ENCODE assay signal across 15 cellular contexts in the genomic region with DNA sequence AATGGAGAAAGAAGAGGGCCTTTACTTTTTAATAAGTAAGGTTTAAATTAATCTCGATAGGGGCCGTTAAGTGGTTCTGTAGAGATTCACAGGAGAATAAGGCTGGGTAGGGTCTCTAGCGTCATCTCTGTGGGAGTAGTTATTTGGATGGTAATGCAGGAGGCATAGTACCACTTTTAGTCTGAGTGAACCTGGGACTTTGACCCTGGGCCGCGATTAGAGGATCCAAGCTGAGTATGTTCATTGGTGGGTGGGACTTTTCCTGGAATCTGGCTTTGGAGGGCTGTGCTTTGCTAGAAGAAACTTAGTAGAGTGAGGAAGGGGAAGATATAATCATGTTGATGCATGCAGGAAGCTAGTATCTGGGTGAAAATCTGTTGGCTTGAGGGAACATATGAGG. TPM values are rescaled to one million over a fixed set of nuclear protein-coding genes. Genes with fewer than 3 reads are reported as not detected.
DNase-seq lines count a peak whose midpoint lies in the region; ATAC-seq and TF ChIP-seq lines count a peak whose summit lies in the region.
"Had no signal": no experiment of that assay in that cellular context is flagged by ENCODE, and none has a peak within 500 bp of the region (broad histone marks: within the 10 kb centered on the region; RNA-seq: fewer than 3 reads in every experiment).

No MANE protein-coding gene starts in this region.

- peak overlapping the region; percentile 24 for H3K4me3 Mint-ChIP-seq in T-helper 2 cell treated with Interferon-gamma antibody and Interleukin-4, amounts not matched to agents 5 μg/mL and 100 μg/mL, for 36 hours

- peak overlapping the region in 1 of 4 donors; percentile 11 for H3K4me3 ChIP-seq in Peyer's patch
- H3K4me3 ChIP-seq in gastrocnemius medialis = no peak overlapping the region
- H3K4me3 ChIP-seq: cardiac muscle cell had no signal

- H3K4me1 ChIP-seq in Peyer's patch (peaks cover 0 to 80% (median 14%) of the 10 kb centered on the region in 4 donors), gastrocnemius medialis (peaks cover 64 to 73% of the 10 kb centered on the region in 2 donors)

- H3K9me3 Mint-ChIP-seq in T-helper 2 cell treated with Interferon-gamma antibody and Interleukin-4, amounts not matched to agents 5 μg/mL and 100 μg/mL, for 36 hours = no peaks in the 10 kb centered on the region

- H3K27ac ChIP-seq in Peyer's patch = peak overlapping the region in 2 of 4 donors; percentile 70 to 94
- peak overlapping the region; percentile 84 to 98 (median 96) for H3K27ac ChIP-seq in gastrocnemius medialis
- H3K27ac ChIP-seq: epithelial cell of prostate, HL-60 had no signal

- in situ Hi-C loops in gastrocnemius medialis (cut with MboI; ENCODE audit: low sequenced_read_pairs in 4 of 4) (loop anchor here in 2 of 4 donors (10.0 to 25.0 kb wide), 2 partner anchors 413 to 804 kb away; partner anchors contain the start of gene BCL6 (in 1 of the 2)), GM13977 (cut with MboI; ENCODE audit: low pct_unique_long_range_greater_than_20kb, low sequenced_read_pairs, unreplicated experiment) (no loop called here)

- H3K27me3 ChIP-seq in Peyer's patch (no peaks in the 10 kb centered on the region), gastrocnemius medialis (no peaks in the 10 kb centered on the region)
- H3K27me3 ChIP-seq: cardiac muscle cell had no signal

- ATAC-seq in left colon (peak; percentile 31), gastrocnemius medialis (no peak), GM18867 (IDR thresholded peaks at IDR 0.05; ENCODE audit: unreplicated experiment) (no peak)

- no peak for DNase-seq in T-helper 2 cell treated with Interferon-gamma antibody and Interleukin-4, amounts not matched to agents 5 μg/mL and 100 μg/mL, for 36 hours (ENCODE audit: low spot score)
- DNase-seq in T-helper 2 cell = no peak
- DNase-seq in Peyer's patch = peak in 2 of 3 donors; percentile 75 to 86
- DNase-seq in left colon = peak; percentile 68 to 72
- no peak for DNase-seq in gastrocnemius medialis
- no peak for DNase-seq in DMS79 (lab: John Stamatoyannopoulos, UW)
- no peak for DNase-seq in GM13977 (ENCODE audit: low spot score)
- DNase-seq: activated gamma-delta T cell, hypothalamus, MM.1S, NCI-H2171 had no signal

- peaks cover 31% of the 10 kb centered on the region for H3K36me3 Mint-ChIP-seq in T-helper 2 cell treated with Interferon-gamma antibody and Interleukin-4, amounts not matched to agents 5 μg/mL and 100 μg/mL, for 36 hours (ENCODE audit: low read depth)

- TF ChIP-seq POLR2A in Peyer's patch (IDR thresholded peaks at IDR 0.05) (no peak), gastrocnemius medialis (IDR thresholded peaks at IDR 0.05) (no peak)

- intact Hi-C loops in left colon (cut with DNase I, micrococcal nuclease) (loop anchor here in 1 of 2 donors (10.0 kb wide), 1 partner anchor 413 kb away; the partner anchor contains the start of gene BCL6), gastrocnemius medialis (cut with DNase I; ENCODE audit: low total_unique reads) (loop anchor here (2.0 to 10.0 kb wide), 5 partner anchors 109 to 789 kb away; no protein-coding TSS in a partner anchor)

- TF ChIP-seq CTCF in Peyer's patch (IDR thresholded peaks at IDR 0.05) = no peak
- no peak for TF ChIP-seq CTCF in gastrocnemius medialis (IDR thresholded peaks at IDR 0.05 in 4 of 5, conservative IDR thresholded peaks at IDR 0.05 in 1 of 5)
- TF ChIP-seq CTCF in GM13977 (IDR thresholded peaks at IDR 0.05; ENCODE audit: extremely low read depth, insufficient read depth, missing control alignments) = no peak

- H3K9me3 ChIP-seq in Peyer's patch (no peaks in the 10 kb centered on the region), gastrocnemius medialis (no peaks in the 10 kb centered on the region)

- H3K36me3 ChIP-seq in Peyer's patch (no peaks in the 10 kb centered on the region), gastrocnemius medialis (no peaks in the 10 kb centered on the region)
- H3K36me3 ChIP-seq: cardiac muscle cell had no signal

- peak overlapping the region; percentile 13 for H3K27ac Mint-ChIP-seq in T-helper 2 cell treated with Interferon-gamma antibody and Interleukin-4, amounts not matched to agents 5 μg/mL and 100 μg/mL, for 36 hours

- H3K4me1 Mint-ChIP-seq in T-helper 2 cell treated with Interferon-gamma antibody and Interleukin-4, amounts not matched to agents 5 μg/mL and 100 μg/mL, for 36 hours (ENCODE audit: low read depth) = peaks cover 62% of the 10 kb centered on the region

- H3K27me3 Mint-ChIP-seq in T-helper 2 cell treated with Interferon-gamma antibody and Interleukin-4, amounts not matched to agents 5 μg/mL and 100 μg/mL, for 36 hours (ENCODE audit: low read depth) = no peaks in the 10 kb centered on the region

RNA-seq across cellular contexts. Expression of gene LPP, which starts 4.0 kb away (rescaled TPM):
- total RNA-seq in Peyer's patch (100 to 1,000 TPM; 109 to 170 (median 132) TPM), left colon (100 to 1,000 TPM; 228 to 258 TPM), gastrocnemius medialis (10 to 100 TPM; 56.0 to 65.7 (median 58.1) TPM)

Comparison
In these comparisons a context has a peak if more than half of its experiments do, and no peak if none do; other contexts are left out.
1. DNase-seq: peak in Peyer's patch (2 of 3) and left colon (2 of 2); none in T-helper 2 cell treated with Interferon-gamma antibody and Interleukin-4, amounts not matched to agents 5 μg/mL and 100 μg/mL, for 36 hours (single experiment), T-helper 2 cell (0 of 5), gastrocnemius medialis (0 of 2), DMS79 (single experiment) and GM13977 (single experiment).